In the genomic region with DNA sequence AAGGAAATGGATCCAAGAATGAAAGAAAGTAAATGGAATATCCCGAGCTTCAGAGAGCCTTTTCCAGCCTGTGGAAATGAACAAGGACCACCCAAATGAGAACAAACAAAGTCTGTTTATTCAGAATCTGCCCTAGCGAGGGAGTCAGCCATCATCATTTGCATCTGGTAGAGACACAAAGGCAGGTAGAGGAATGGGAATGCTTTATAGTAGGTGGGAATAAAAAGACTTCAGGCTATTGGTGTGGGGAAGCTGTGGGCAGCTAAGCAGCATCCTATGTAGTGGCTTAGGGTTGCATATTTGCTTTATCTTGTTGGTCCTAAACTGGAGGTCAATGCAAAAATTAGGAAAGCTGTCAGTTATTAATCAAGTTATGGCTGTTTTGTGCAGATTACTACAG, we compare ENCODE assay signal across 25 cellular contexts. TPM values are rescaled to one million over a fixed set of nuclear protein-coding genes. Genes with fewer than 3 reads are reported as not detected.
DNase-seq lines count a peak whose midpoint lies in the region; ATAC-seq and TF ChIP-seq lines count a peak whose summit lies in the region.
"Had no signal": no experiment of that assay in that cellular context is flagged by ENCODE, and none has a peak within 500 bp of the region (broad histone marks: within the 10 kb centered on the region; RNA-seq: fewer than 3 reads in every experiment).

No MANE protein-coding gene starts in this region.

- no peak overlapping the region for H3K23ac ChIP-seq in H9 (ENCODE audit: insufficient read length, low read depth, low read length)

- ATAC-seq in heart left ventricle, result no peak
- ATAC-seq: GM12878 had no signal

- H3K27ac ChIP-seq in H9 (ENCODE audit: insufficient read length, low read depth, low read length) (no peak overlapping the region), esophagus muscularis mucosa (replicated peaks in 1 of 4) (no peak overlapping the region), heart left ventricle (no peak overlapping the region), left ventricle myocardium inferior (replicated peaks) (no peak overlapping the region)
- H3K27ac ChIP-seq: BLaER1 had no signal

- H3K4me3 ChIP-seq in esophagus muscularis mucosa, result no peak overlapping the region
- H3K4me3 ChIP-seq in heart left ventricle, result no peak overlapping the region
- H3K4me3 ChIP-seq in left ventricle myocardium inferior, result no peak overlapping the region
- H3K4me3 ChIP-seq: BLaER1, GM12878 had no signal

- peak overlapping the region; percentile 32 for H2AFZ ChIP-seq in H9 (ENCODE audit: low read length)

- H2BK12ac ChIP-seq in H9 (ENCODE audit: insufficient read length, low read depth, low read length), result no peak overlapping the region

- no peak overlapping the region for H2BK120ac ChIP-seq in H9 (ENCODE audit: low read depth, low read length, poor library complexity, severe bottlenecking)

- no peak overlapping the region for H4K91ac ChIP-seq in H9 (ENCODE audit: insufficient read length, low read depth, low read length)

- no peaks in the 10 kb centered on the region for H4K20me1 ChIP-seq in H9 (ENCODE audit: control insufficient read depth, insufficient read depth, insufficient read length)
- H4K20me1 ChIP-seq: BLaER1 had no signal

- peak overlapping the region in 1 of 3 experiments; percentile 1; a peak in 2 of 7 replicates for H3K27ac Mint-ChIP-seq in H9
- H3K27ac Mint-ChIP-seq: CD14-positive monocyte; CD4-positive, alpha-beta memory T cell; CD4-positive, CD25-positive, alpha-beta regulatory T cell had no signal

- no peak overlapping the region for H3K18ac ChIP-seq in H9 (ENCODE audit: insufficient read length, low read depth, low read length)

- H3K79me1 ChIP-seq in H9 (ENCODE audit: insufficient read depth, low read depth, low read length, poor library complexity, severe bottlenecking), result no peaks in the 10 kb centered on the region

- no peak for TF ChIP-seq POLR2A in esophagus muscularis mucosa (IDR thresholded peaks at IDR 0.05; ENCODE audit: low read depth)
- no peak for TF ChIP-seq POLR2A in heart left ventricle (IDR thresholded peaks at IDR 0.05)

- no peak overlapping the region for H2BK20ac ChIP-seq in H9 (ENCODE audit: low read depth, low read length, poor library complexity, severe bottlenecking)

- H3K14ac ChIP-seq in H9 (ENCODE audit: insufficient read depth, low read length), result no peak overlapping the region

- no peak overlapping the region for H4K5ac ChIP-seq in H9 (ENCODE audit: insufficient read length, low read depth, low read length)

- no peak overlapping the region for H3K4me2 ChIP-seq in H9 (ENCODE audit: insufficient read depth, insufficient read length, low read length)
- H3K4me2 ChIP-seq: BLaER1 had no signal

- H3K36me3 Mint-ChIP-seq in H9 (ENCODE audit: insufficient read depth in 1 of 3, low read depth in 3 of 3), result peaks cover 1 to 4% (median 2%) of the 10 kb centered on the region in 3 experiments; a peak in 4 of 7 replicates
- H3K36me3 Mint-ChIP-seq: CD14-positive monocyte; CD4-positive, CD25-positive, alpha-beta regulatory T cell had no signal

- H3K4me3 Mint-ChIP-seq in H9, result no peak overlapping the region
- H3K4me3 Mint-ChIP-seq: CD14-positive monocyte; CD4-positive, alpha-beta memory T cell; CD4-positive, CD25-positive, alpha-beta regulatory T cell; CD8-positive, alpha-beta memory T cell had no signal

- no peak for TF ChIP-seq EP300 in esophagus muscularis mucosa (IDR thresholded peaks at IDR 0.05)

- intact Hi-C loops in esophagus muscularis mucosa (cut with DNase I), result no loop called here
- intact Hi-C loops in heart left ventricle (cut with DNase I), result no loop called here
- intact Hi-C loops in left ventricle myocardium inferior (cut with micrococcal nuclease), result no loop called here

- no peak overlapping the region for H4K8ac ChIP-seq in H9 (replicated peaks; ENCODE audit: insufficient read length, low read depth, low read length)

- H3K9me3 Mint-ChIP-seq in H9, result peaks cover 2 to 4% of the 10 kb centered on the region in 2 experiments; a peak in 4 of 5 replicates

- H3K36me3 ChIP-seq in esophagus muscularis mucosa (no peaks in the 10 kb centered on the region), heart left ventricle (no peaks in the 10 kb centered on the region), left ventricle myocardium inferior (no peaks in the 10 kb centered on the region)
- H3K36me3 ChIP-seq: BE2C, BLaER1 had no signal

- no CpG with 5 or more reads among the region's 2 CpGs for WGBS in H9 (ENCODE audit: extremely low coverage, insufficient read length, low lambda C conversion rate)
- 67% methylated on average over 2 of the region's 2 CpGs for WGBS in esophagus muscularis mucosa
- 47 to 76% (median 57%) methylated on average over 2 of the region's 2 CpGs for WGBS in heart left ventricle, 4 donors

- H2AK5ac ChIP-seq in H9 (ENCODE audit: insufficient read length, low read length), result no peak overlapping the region

- H3K79me2 ChIP-seq in H9 (ENCODE audit: insufficient read depth, low read length), result no peaks in the 10 kb centered on the region

- no peak overlapping the region for H3K4ac ChIP-seq in H9 (ENCODE audit: low read depth, low read length)

- DNase-seq in H9, result no peak
- DNase-seq in esophagus muscularis mucosa (ENCODE audit: extremely low spot score), result peak; percentile 66
- DNase-seq in heart left ventricle, result no peak
- DNase-seq in NCI-H82 treated with DMSO at 0.1 percent for 48 hours (lab: John Stamatoyannopoulos, UW; ENCODE audit: unreplicated experiment), result no peak
- no peak for DNase-seq in left ventricle myocardium inferior
- DNase-seq: 8988T; ACHN; BE2C; C1 segment of cervical spinal cord; CD4-positive, alpha-beta memory T cell; CD4-positive, CD25-positive, alpha-beta regulatory T cell; CD8-positive, alpha-beta memory T cell; COR-L47; DMS 273 treated with DMSO at 0.1 percent for 48 hours; DMS153; DMS79; DND-41; EL; GDM1 had no signal

- no peak overlapping the region for H3K9ac ChIP-seq in H9 (ENCODE audit: extremely low read depth, insufficient read length, low read length)
- H3K9ac ChIP-seq: BLaER1 had no signal

- H3K4me1 ChIP-seq in H9 (ENCODE audit: insufficient read depth, low read length) (no peaks in the 10 kb centered on the region), esophagus muscularis mucosa (no peaks in the 10 kb centered on the region), heart left ventricle (no peaks in the 10 kb centered on the region), left ventricle myocardium inferior (no peaks in the 10 kb centered on the region)
- H3K4me1 ChIP-seq: BE2C had no signal

- no peak overlapping the region for H2BK5ac ChIP-seq in H9 (ENCODE audit: insufficient read length, low read length)

- H3K4me1 Mint-ChIP-seq in H9, result peaks cover 10 to 13% of the 10 kb centered on the region in 2 experiments
- H3K4me1 Mint-ChIP-seq: CD14-positive monocyte; CD4-positive, alpha-beta memory T cell; CD4-positive, CD25-positive, alpha-beta regulatory T cell; CD8-positive, alpha-beta memory T cell had no signal

- no peaks in the 10 kb centered on the region for H3K27me3 ChIP-seq in H9 (ENCODE audit: insufficient read depth, low read length)
- H3K27me3 ChIP-seq in esophagus muscularis mucosa, result no peaks in the 10 kb centered on the region
- H3K27me3 ChIP-seq in heart left ventricle, result no peaks in the 10 kb centered on the region
- no peaks in the 10 kb centered on the region for H3K27me3 ChIP-seq in left ventricle myocardium inferior (ENCODE audit: low read depth)
- H3K27me3 ChIP-seq: BE2C, BLaER1 had no signal

- H3T11ph ChIP-seq in H9 (ENCODE audit: low read length), result no peak overlapping the region

- H3K23me2 ChIP-seq in H9 (ENCODE audit: insufficient read length, low read depth, low read length, poor library complexity, severe bottlenecking), result no peaks in the 10 kb centered on the region

- H3K9me3 ChIP-seq in H9 (ENCODE audit: control insufficient read depth, low read depth, low read length), result no peaks in the 10 kb centered on the region
- H3K9me3 ChIP-seq in esophagus muscularis mucosa, result no peaks in the 10 kb centered on the region
- peaks cover 0 to 7% (median 0%) of the 10 kb centered on the region in 12 donors for H3K9me3 ChIP-seq in heart left ventricle
- peaks cover 7% of the 10 kb centered on the region for H3K9me3 ChIP-seq in left ventricle myocardium inferior (replicated peaks)
- H3K9me3 ChIP-seq: BE2C had no signal

- no peak overlapping the region for H3K56ac ChIP-seq in H9 (ENCODE audit: insufficient read length, low read depth, low read length)

- no peak overlapping the region for H2BK15ac ChIP-seq in H9 (ENCODE audit: low read depth, low read length)

- no peaks in the 10 kb centered on the region for H3K27me3 Mint-ChIP-seq in H9 (ENCODE audit: low read depth)

- TF ChIP-seq CTCF in H9 (conservative IDR thresholded peaks at IDR 0.05), result no peak
- TF ChIP-seq CTCF in esophagus muscularis mucosa (IDR thresholded peaks at IDR 0.05), result no peak
- TF ChIP-seq CTCF in heart left ventricle (IDR thresholded peaks at IDR 0.05), result no peak
- TF ChIP-seq CTCF in left ventricle myocardium inferior (IDR thresholded peaks at IDR 0.05; ENCODE audit: borderline replicate concordance), result no peak

RNA-seq across cellular contexts. Expression of gene MRLN, which starts 9.2 kb away (rescaled TPM):
- total RNA-seq in H9 (2021) (not detected in 2 replicates), esophagus muscularis mucosa (not detected), heart left ventricle (1 to 10 TPM in 1 of 9 donors, not detected in 8; 2.2 TPM), left ventricle myocardium inferior (not detected)
- polyA plus RNA-seq in heart left ventricle, result not detected
- total RNA-seq: A673; CD4-positive, alpha-beta memory T cell; CD4-positive, CD25-positive, alpha-beta regulatory T cell; CD8-positive, alpha-beta memory T cell; G401; GM12878 had no signal
- polyA plus RNA-seq: AG04450; CD14-positive monocyte; CD4-positive, alpha-beta memory T cell; CD4-positive, CD25-positive, alpha-beta regulatory T cell; CD8-positive, alpha-beta memory T cell had no signal

RNA-seq across cellular contexts. Expression of gene SLC16A9, which starts 52.9 kb away (rescaled TPM):
- total RNA-seq in H9 (2021) (4.1 and 4.3 TPM in 2 replicates), esophagus muscularis mucosa (under 1 TPM in 3 of 4 donors, not detected in 1; 0.33 to 0.86 (median 0.45) TPM), heart left ventricle (1 to 10 TPM in 4 of 9 donors, under 1 TPM in 5; 0.23 to 3.0 (median 0.83) TPM), left ventricle myocardium inferior (1.1 TPM)
- under 1 TPM; 0.07 to 0.34 TPM for polyA plus RNA-seq in heart left ventricle
- total RNA-seq: CD4-positive, alpha-beta memory T cell had no signal
- polyA plus RNA-seq: CD14-positive monocyte; CD4-positive, alpha-beta memory T cell; CD8-positive, alpha-beta memory T cell had no signal
